Comparison of ENCODE assay signal across 14 cellular contexts in genomic region chr18:79355433-79356335, GRCh38. TPM values are rescaled to one million over a fixed set of nuclear protein-coding genes. Genes with fewer than 3 reads are reported as not detected.
A peak's percentile ranks its signal among the peaks of the same experiment; 100 is the strongest.
DNase-seq lines count a peak whose midpoint lies in the region; ATAC-seq and TF ChIP-seq lines count a peak whose summit lies in the region.
"Had no signal": no experiment of that assay in that cellular context is flagged by ENCODE, and none has a peak within 500 bp of the region (broad histone marks: within the 10 kb centered on the region; RNA-seq: fewer than 3 reads in every experiment).

No MANE protein-coding gene starts in this region.

- H3K27me3 Mint-ChIP-seq in activated CD4-positive, alpha-beta T cell treated with anti-CD3 and anti-CD28 coated beads, Interleukin-2, amount 10 ng/mL, durations not matched to agents 7 days and 5 days: no peaks in the 10 kb centered on the region
- peaks cover 2% of the 10 kb centered on the region for H3K27me3 Mint-ChIP-seq in HFFc6 (ENCODE audit: insufficient read depth)
- H3K27me3 Mint-ChIP-seq: central memory CD8-positive, alpha-beta T cell had no signal

- CTCF ChIA-PET in activated CD4-positive, alpha-beta T cell treated with anti-CD3 and anti-CD28 coated beads, Interleukin-2, amount 10 ng/mL, durations not matched to agents 7 days and 5 days (lab: Charles Lee): no interaction called here

- no peak for DNase-seq in activated CD4-positive, alpha-beta T cell treated with anti-CD3 and anti-CD28 coated beads, Interleukin-2, amount 10 ng/mL, durations not matched to agents 7 days and 5 days
- no peak for DNase-seq in activated CD4-positive, alpha-beta T cell treated with anti-CD3 and anti-CD28 coated beads, Interleukin-2, amount 50 U/mL, for 48 hours
- DNase-seq in ureter (ENCODE audit: low spot score) (peak; percentile 19), NCI-H2196 (lab: John Stamatoyannopoulos, UW; ENCODE audit: unreplicated experiment) (no peak), HFFc6 (no peak)
- DNase-seq: 8988T; activated CD4-positive, CD25-positive, alpha-beta regulatory T cell treated with anti-CD3 and anti-CD28 coated beads, Interleukin-2, amount 50 U/mL, for 72 hours; activated effector memory CD4-positive, alpha-beta T cell treated with anti-CD3 and anti-CD28 coated beads, Interleukin-2, amount 50 U/mL, for 16 hours; NCI-H226; Right ventricle myocardium superior had no signal

- ATAC-seq in HG02642 (IDR thresholded peaks at IDR 0.05; ENCODE audit: poor library complexity, unreplicated experiment) (peak; percentile 39), HG03442 (IDR thresholded peaks at IDR 0.05; ENCODE audit: unreplicated experiment) (peak; percentile 34), HG03025 (IDR thresholded peaks at IDR 0.05; ENCODE audit: low FRiP score, unreplicated experiment) (no peak)

- no peak for TF ChIP-seq CTCF in HFFc6 (IDR thresholded peaks at IDR 0.05)

- peaks cover 2% of the 10 kb centered on the region for H3K36me3 Mint-ChIP-seq in activated CD4-positive, alpha-beta T cell treated with anti-CD3 and anti-CD28 coated beads, Interleukin-2, amount 10 ng/mL, durations not matched to agents 7 days and 5 days (ENCODE audit: low read depth)
- no peaks in the 10 kb centered on the region for H3K36me3 Mint-ChIP-seq in HFFc6 (ENCODE audit: low read depth)

- H3K4me3 Mint-ChIP-seq in activated CD4-positive, alpha-beta T cell treated with anti-CD3 and anti-CD28 coated beads, Interleukin-2, amount 10 ng/mL, durations not matched to agents 7 days and 5 days: no peak overlapping the region
- no peak overlapping the region for H3K4me3 Mint-ChIP-seq in HFFc6
- H3K4me3 Mint-ChIP-seq: central memory CD8-positive, alpha-beta T cell had no signal

- POLR2A ChIA-PET in activated CD4-positive, alpha-beta T cell treated with anti-CD3 and anti-CD28 coated beads, Interleukin-2, amount 10 ng/mL, durations not matched to agents 7 days and 5 days (lab: Charles Lee): no interaction called here

- no peaks in the 10 kb centered on the region for H3K9me3 Mint-ChIP-seq in activated CD4-positive, alpha-beta T cell treated with anti-CD3 and anti-CD28 coated beads, Interleukin-2, amount 10 ng/mL, durations not matched to agents 7 days and 5 days
- H3K9me3 Mint-ChIP-seq in HFFc6: no peaks in the 10 kb centered on the region
- H3K9me3 Mint-ChIP-seq: central memory CD8-positive, alpha-beta T cell had no signal

- H3K27ac Mint-ChIP-seq in activated CD4-positive, alpha-beta T cell treated with anti-CD3 and anti-CD28 coated beads, Interleukin-2, amount 10 ng/mL, durations not matched to agents 7 days and 5 days: peak overlapping the region; percentile 33
- no peak overlapping the region for H3K27ac Mint-ChIP-seq in HFFc6

- no peaks in the 10 kb centered on the region for H3K4me1 Mint-ChIP-seq in activated CD4-positive, alpha-beta T cell treated with anti-CD3 and anti-CD28 coated beads, Interleukin-2, amount 10 ng/mL, durations not matched to agents 7 days and 5 days
- peaks cover 2% of the 10 kb centered on the region; the same call in 1 of the 2 replicates for H3K4me1 Mint-ChIP-seq in HFFc6 (ENCODE audit: low read depth)

RNA-seq across cellular contexts. Expression of gene NFATC1, which starts 40.0 kb away (rescaled TPM):
- 10 to 100 TPM; 36.9 to 37.1 TPM for total RNA-seq in activated CD4-positive, alpha-beta T cell treated with anti-CD3 and anti-CD28 coated beads, Interleukin-2, amount 10 ng/mL, durations not matched to agents 7 days and 5 days
- total RNA-seq in ureter: 13.8 TPM
- total RNA-seq in HFFc6 (2021; fragmentation: NEBNext Ultra II Directional; extraction: Animal tissue kit (Norgen Biotek cat#: 25700)): 1 to 10 TPM in 2 of 6 experiments, under 1 TPM in 4; 0.57 to 2.0 (median 0.89) TPM
